Comparison of ENCODE assay signal across 1 cellular context in the genomic region with DNA sequence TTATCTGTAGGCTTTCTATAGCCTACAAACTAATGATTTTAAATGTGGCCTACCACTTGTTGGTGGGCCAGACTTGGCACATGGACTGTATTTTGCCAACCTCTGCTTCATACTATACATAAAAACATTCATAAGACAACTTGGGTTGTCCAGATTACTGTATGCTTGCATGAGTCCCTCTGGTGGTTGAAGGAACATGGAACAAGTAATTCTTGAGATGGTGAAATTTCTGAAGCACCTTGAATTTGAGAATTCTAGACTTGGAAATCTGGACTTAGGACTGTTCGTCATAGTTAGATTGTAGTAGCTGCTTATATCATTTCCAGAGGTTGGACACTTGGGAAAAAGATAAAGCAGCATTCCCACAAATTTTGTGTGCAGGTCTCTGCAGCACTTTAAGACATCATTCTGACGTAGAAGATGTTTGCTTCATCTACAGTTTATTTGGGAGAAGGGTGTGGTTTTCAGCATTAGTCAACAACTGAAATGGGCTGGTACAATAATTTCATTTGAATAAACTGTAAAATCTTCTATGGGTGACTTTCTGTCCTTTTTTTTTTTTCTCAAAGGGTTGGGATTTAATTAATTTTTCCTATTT.
TF ChIP-seq lines count a peak whose summit lies in the region.

No MANE protein-coding gene starts in this region.

TF ChIP-seq in H1, 55 proteins besides CTCF, POLR2A, EP300 and RAD21 (continued from another document):
- TF ChIP-seq TCF12 (IDR thresholded peaks at IDR 0.05; ENCODE audit: low read depth, low read length) (no peak), YY1 (IDR thresholded peaks at IDR 0.05; ENCODE audit: low read depth, low read length) (no peak)
